8 cellular contexts compared by ENCODE assay signal in genomic region chr10:132434405-132435005, GRCh38. TPM values are rescaled to one million over a fixed set of nuclear protein-coding genes. Genes with fewer than 3 reads are reported as not detected.
DNase-seq lines count a peak whose midpoint lies in the region; ATAC-seq lines count a peak whose summit lies in the region.

No MANE protein-coding gene starts in this region.

- DNase-seq in NOMO-1 treated with DMSO at 0.1 percent for 48 hours (lab: John Stamatoyannopoulos, UW; ENCODE audit: unreplicated experiment), result peak; percentile 72
- peak; percentile 85 for DNase-seq in activated effector memory CD4-positive, alpha-beta T cell treated with anti-CD3 and anti-CD28 coated beads, Interleukin-2, amount 50 U/mL, for 16 hours
- DNase-seq in stimulated activated CD4-positive, alpha-beta T cell treated with anti-CD3 and anti-CD28 coated beads, Interleukin-12 subunit alpha, Interleukin-12 subunit beta, amount 100 ng/mL, for 24 hours (ENCODE audit: low read depth in 2 of 2), result peak; percentile 58 to 69
- DNase-seq in HK-2 (ENCODE audit: unreplicated experiment), result no peak

- ATAC-seq in GM18868 (IDR thresholded peaks at IDR 0.05; ENCODE audit: unreplicated experiment) (peak; percentile 59), esophagus mucosa (no peak), GM18517 (IDR thresholded peaks at IDR 0.05; ENCODE audit: unreplicated experiment) (no peak), GM21737 (IDR thresholded peaks at IDR 0.05; ENCODE audit: unreplicated experiment) (no peak)

RNA-seq across cellular contexts. Expression of gene PWWP2B, which starts 37.5 kb away (rescaled TPM):
- total RNA-seq in esophagus mucosa, result 14.6 TPM
